In genomic region chr14:72753044-72753710, GRCh38 we compare ENCODE assay signal across 16 cellular contexts.
DNase-seq lines count a peak whose midpoint lies in the region; ATAC-seq and TF ChIP-seq lines count a peak whose summit lies in the region.
"Had no signal": no experiment of that assay in that cellular context is flagged by ENCODE, and none has a peak within 500 bp of the region (broad histone marks: within the 10 kb centered on the region; RNA-seq: fewer than 3 reads in every experiment).

No MANE protein-coding gene starts in this region.

- intact Hi-C loops in posterior vena cava (cut with DNase I) (loop anchor here in 1 of 2 donors (2.0 kb wide), 1 partner anchor 76 kb away; no protein-coding TSS in a partner anchor), upper lobe of right lung (cut with DNase I) (no loop called here)
- intact Hi-C loops in CD4-positive, alpha-beta T cell (cut with DNase I, micrococcal nuclease) = no loop called here

- CTCF ChIA-PET in CD4-positive, alpha-beta T cell (lab: Charles Lee) = no interaction called here

- no peaks in the 10 kb centered on the region for H3K36me3 Mint-ChIP-seq in CD4-positive, alpha-beta T cell (ENCODE audit: low read depth)
- H3K36me3 Mint-ChIP-seq: CD4-positive, CD25-positive, alpha-beta regulatory T cell had no signal

- WGBS in lung, 2 donors = 80 to 83% methylated on average over 8 of the region's 8 CpGs

- no peaks in the 10 kb centered on the region for H3K9me3 Mint-ChIP-seq in CD4-positive, alpha-beta T cell

- H3K36me3 ChIP-seq in lung (ENCODE audit: control insufficient read depth in 2 of 2, insufficient read depth in 2 of 2, low read length in 2 of 2) = no peaks in the 10 kb centered on the region
- no peaks in the 10 kb centered on the region for H3K36me3 ChIP-seq in upper lobe of right lung
- H3K36me3 ChIP-seq: BLaER1 had no signal

- no peaks in the 10 kb centered on the region for H3K27me3 Mint-ChIP-seq in CD4-positive, alpha-beta T cell
- H3K27me3 Mint-ChIP-seq: CD4-positive, CD25-positive, alpha-beta regulatory T cell; IgD-negative memory B cell had no signal

- no peaks in the 10 kb centered on the region for H3K4me1 Mint-ChIP-seq in CD4-positive, alpha-beta T cell (ENCODE audit: low read depth)
- H3K4me1 Mint-ChIP-seq: CD4-positive, CD25-positive, alpha-beta regulatory T cell had no signal

- DNase-seq in G401 (ENCODE audit: low spot score) (peak; percentile 93), cerebellar nuclear complex (lab: John Stamatoyannopoulos, UW) (peak; percentile 64), lung (ENCODE audit: low spot score) (peak; percentile 20), posterior vena cava (ENCODE audit: low spot score) (peak; percentile 47), RKO (ENCODE audit: low spot score) (no peak), upper lobe of right lung (no peak)
- DNase-seq in CD4-positive, alpha-beta T cell = no peak
- DNase-seq: Calu3; CD4-positive, CD25-positive, alpha-beta regulatory T cell; DMS 273 treated with DMSO at 0.1 percent for 48 hours; DMS79; GOT3; H9 had no signal

- ATAC-seq in lung (ENCODE audit: insufficient read depth, low FRiP score) (no peak), upper lobe of right lung (no peak)
- ATAC-seq in CD4-positive, alpha-beta T cell (ENCODE audit: poor library complexity) = no peak
- ATAC-seq: A549 had no signal

- H3K4me1 ChIP-seq in lung (ENCODE audit: control insufficient read depth in 2 of 2, insufficient read depth in 2 of 2, low read length in 2 of 2) (no peaks in the 10 kb centered on the region), upper lobe of right lung (no peaks in the 10 kb centered on the region)
- H3K4me1 ChIP-seq: A549 had no signal

- no peak overlapping the region for H3K27ac Mint-ChIP-seq in CD4-positive, alpha-beta T cell
- H3K27ac Mint-ChIP-seq: CD4-positive, CD25-positive, alpha-beta regulatory T cell; H9; IgD-negative memory B cell had no signal

- no peak overlapping the region for H3K4me3 Mint-ChIP-seq in CD4-positive, alpha-beta T cell
- H3K4me3 Mint-ChIP-seq: CD4-positive, CD25-positive, alpha-beta regulatory T cell; H9; IgD-negative memory B cell had no signal

- H3K27ac ChIP-seq in lung (ENCODE audit: low read depth in 1 of 2, low read length in 1 of 2) (peak overlapping the region in 1 of 2 donors; percentile 17), upper lobe of right lung (no peak overlapping the region)
- no peak overlapping the region for H3K27ac ChIP-seq in CD4-positive, alpha-beta T cell (ENCODE audit: low read depth, low read length)
- H3K27ac ChIP-seq: A549, BLaER1 had no signal

- POLR2A ChIA-PET in CD4-positive, alpha-beta T cell (lab: Charles Lee) = no interaction called here

- peaks cover 0 to 12% of the 10 kb centered on the region in 2 donors for H3K9me3 ChIP-seq in lung (ENCODE audit: control insufficient read depth in 2 of 2, insufficient read depth in 1 of 2, low read length in 1 of 2)
- peaks cover 2% of the 10 kb centered on the region for H3K9me3 ChIP-seq in CD4-positive, alpha-beta T cell (ENCODE audit: control insufficient read depth, low read length)
- H3K9me3 ChIP-seq in upper lobe of right lung = no peaks in the 10 kb centered on the region

- in situ Hi-C loops in G401 (cut with HindIII; ENCODE audit: low sequenced_read_pairs) = no loop called here

- H3K27me3 ChIP-seq in lung (ENCODE audit: control insufficient read depth, insufficient read depth) = no peaks in the 10 kb centered on the region
- H3K27me3 ChIP-seq in CD4-positive, alpha-beta T cell (ENCODE audit: control insufficient read depth, insufficient read depth, low read length) = no peaks in the 10 kb centered on the region
- no peaks in the 10 kb centered on the region for H3K27me3 ChIP-seq in upper lobe of right lung
- H3K27me3 ChIP-seq: BLaER1 had no signal

- H3K4me3 ChIP-seq in lung (no peak overlapping the region), upper lobe of right lung (no peak overlapping the region)
- H3K4me3 ChIP-seq: A549, BLaER1 had no signal

- no peak for TF ChIP-seq CTCF in lung (IDR thresholded peaks at IDR 0.05; ENCODE audit: control extremely low read depth, extremely low read depth)
- TF ChIP-seq CTCF in CD4-positive, alpha-beta T cell (IDR thresholded peaks at IDR 0.05) = no peak
- no peak for TF ChIP-seq CTCF in upper lobe of right lung (IDR thresholded peaks at IDR 0.05)

Comparison
In these comparisons a context has a peak if more than half of its experiments do, and no peak if none do; other contexts are left out.
1. DNase-seq: peak in G401 (single experiment), cerebellar nuclear complex (2 of 2), lung (single experiment) and posterior vena cava (single experiment); none in CD4-positive, alpha-beta T cell (0 of 10), RKO (single experiment) and upper lobe of right lung (single experiment).